13 cellular contexts compared by ENCODE assay signal in the genomic region with DNA sequence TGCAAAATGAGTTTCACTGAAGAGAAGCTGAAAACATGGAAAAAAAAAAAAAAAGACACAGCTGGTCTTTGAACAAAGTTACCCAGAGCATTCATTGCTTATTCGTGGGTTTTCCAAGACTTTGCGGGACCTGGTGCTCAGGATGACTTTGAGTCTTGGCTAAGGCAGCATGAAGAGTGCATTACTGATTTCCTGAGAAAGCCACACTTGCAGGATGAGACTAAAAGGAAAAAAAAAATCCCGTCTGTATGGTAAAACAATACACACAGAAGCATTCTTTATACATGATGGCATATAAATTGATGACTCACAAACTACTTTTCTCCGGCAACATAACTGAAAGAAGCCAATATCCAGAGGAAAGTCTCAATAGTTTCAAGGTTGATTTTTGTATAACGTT.
DNase-seq lines count a peak whose midpoint lies in the region; FAIRE-seq and TF ChIP-seq lines count a peak whose summit lies in the region.
"Had no signal": no experiment of that assay in that cellular context is flagged by ENCODE, and none has a peak within 500 bp of the region (broad histone marks: within the 10 kb centered on the region; RNA-seq: fewer than 3 reads in every experiment).

No MANE protein-coding gene starts in this region.

- POLR2A ChIA-PET in GM10248 (lab: Yijun Ruan, JAX) = no interaction called here

- no peak for FAIRE-seq in GM12891 (lab: Jason Lieb, UNC)

- DNase-seq in EL (peak; percentile 88), SJSA1 (ENCODE audit: low read depth in 1 of 2, low spot score in 2 of 2) (peak in 1 of 2 experiments; percentile 82), fibroblast of mammary gland (ENCODE audit: low read depth) (peak; percentile 93), retina (peak; percentile 18), GOT3 (lab: John Stamatoyannopoulos, UW) (no peak), GM10248 (ENCODE audit: extremely low spot score) (no peak), GM12891 (ENCODE audit: insufficient read length, low spot score) (no peak)
- DNase-seq in activated CD4-positive, CD25-positive, alpha-beta regulatory T cell (lab: John Stamatoyannopoulos, UW) = no peak
- DNase-seq: heart right ventricle; NCI-H1048; OCI-M1; stimulated activated CD4-positive, alpha-beta T cell treated with anti-CD3 and anti-CD28 coated beads, Interleukin-12 subunit alpha, Interleukin-12 subunit beta, amount 100 ng/mL, for 4 hours; WERI-Rb-1 had no signal

- H3K27me3 ChIP-seq in SJSA1 (replicated peaks) = no peaks in the 10 kb centered on the region

- no peak overlapping the region for H3K4me3 ChIP-seq in SJSA1
- H3K4me3 ChIP-seq in fibroblast of mammary gland (ENCODE audit: control insufficient read depth, low read depth, low read length) = no peak overlapping the region
- H3K4me3 ChIP-seq: heart right ventricle had no signal

- H3K9me3 ChIP-seq in SJSA1 (replicated peaks) = no peaks in the 10 kb centered on the region
- H3K9me3 ChIP-seq: heart right ventricle had no signal

- TF ChIP-seq POLR2A in GM12891 (IDR thresholded peaks at IDR 0.05; ENCODE audit: low read depth, low read length) = no peak

- CTCF ChIA-PET in GM10248 (lab: Yijun Ruan, JAX) = no interaction called here

- peak overlapping the region; percentile 87 for H3K27ac ChIP-seq in SJSA1
- H3K27ac ChIP-seq: heart right ventricle, WERI-Rb-1 had no signal

- no peak for TF ChIP-seq CTCF in fibroblast of mammary gland (conservative IDR thresholded peaks at IDR 0.05; ENCODE audit: control insufficient read depth, insufficient read depth, low read depth, low read length)
- no peak for TF ChIP-seq CTCF in GM10248 (IDR thresholded peaks at IDR 0.05; ENCODE audit: control extremely low read depth, extremely low read depth, low read depth, missing control alignments)

- no peaks in the 10 kb centered on the region for H3K36me3 ChIP-seq in SJSA1
- H3K36me3 ChIP-seq: heart right ventricle, WERI-Rb-1 had no signal

- peaks cover 96% of the 10 kb centered on the region for H3K4me1 ChIP-seq in SJSA1 (replicated peaks)

TF ChIP-seq in GM12891, 5 proteins besides CTCF, POLR2A, EP300 and RAD21:
- TF ChIP-seq TAF1 (IDR thresholded peaks at IDR 0.05; ENCODE audit: low read depth, low read length) = no peak

Comparison
In these comparisons a context has a peak if more than half of its experiments do, and no peak if none do; other contexts are left out.
1. DNase-seq: peak in EL (single experiment), fibroblast of mammary gland (single experiment) and retina (single experiment); none in activated CD4-positive, CD25-positive, alpha-beta regulatory T cell (0 of 4), GOT3 (single experiment), GM10248 (single experiment) and GM12891 (single experiment).